Comparison of ENCODE assay signal across 14 cellular contexts in genomic region chrX:100264200-100264599, GRCh38.
DNase-seq lines count a peak whose midpoint lies in the region; ATAC-seq lines count a peak whose summit lies in the region.
"Had no signal": no experiment of that assay in that cellular context is flagged by ENCODE, and none has a peak within 500 bp of the region (broad histone marks: within the 10 kb centered on the region; RNA-seq: fewer than 3 reads in every experiment).

No MANE protein-coding gene starts in this region.

- DNase-seq in HuH-7 (ENCODE audit: low spot score) (no peak), COLO829 (ENCODE audit: low spot score) (no peak), NCI-H1417 treated with DMSO at 0.1 percent for 48 hours (lab: John Stamatoyannopoulos, UW) (no peak), NCI-H748 treated with DMSO at 0.1 percent for 48 hours (lab: John Stamatoyannopoulos, UW) (no peak)
- DNase-seq: activated naive CD8-positive, alpha-beta T cell treated with anti-CD3 and anti-CD28 coated beads for 36 hours; DND-41; mucosa of descending colon; NCI-H345; stimulated activated CD4-positive, alpha-beta T cell treated with anti-CD3 and anti-CD28 coated beads, Interleukin-2, amount 100 ng/mL, for 24 hours had no signal

- ATAC-seq in GM18498 (IDR thresholded peaks at IDR 0.05; ENCODE audit: unreplicated experiment): peak; percentile 75
- ATAC-seq in GM19395 (IDR thresholded peaks at IDR 0.05; ENCODE audit: unreplicated experiment): peak; percentile 94
- peak; percentile 87 for ATAC-seq in HG02798 (IDR thresholded peaks at IDR 0.05; ENCODE audit: poor library complexity, unreplicated experiment)
- ATAC-seq in HG03520 (IDR thresholded peaks at IDR 0.05; ENCODE audit: unreplicated experiment): peak; percentile 97
- ATAC-seq: mucosa of descending colon; stimulated activated memory B cell treated with anti-CD40 and anti-IgM and Interleukin-4, amounts not matched to agents 10 μg/mL and 1 μg/mL and 100 μg/mL, for 72 hours had no signal
